ENCODE assay signal across 8 cellular contexts in genomic region chr15:63436872-63437375, GRCh38. TPM values are rescaled to one million over a fixed set of nuclear protein-coding genes. Genes with fewer than 3 reads are reported as not detected.
DNase-seq lines count a peak whose midpoint lies in the region; ATAC-seq and TF ChIP-seq lines count a peak whose summit lies in the region.

No MANE protein-coding gene starts in this region.

- H3K4me1 Mint-ChIP-seq in activated T-cell treated with anti-CD3 and anti-CD28 coated beads, Interleukin-2, amount 50 U/mL, for 72 hours (ENCODE audit: low read depth), result peaks cover 59% of the 10 kb centered on the region

- H3K79me2 ChIP-seq in fibroblast of lung (ENCODE audit: control insufficient read depth, insufficient read depth, low read length), result no peaks in the 10 kb centered on the region

- peak overlapping the region; percentile 6 to 61 for H3K4me3 Mint-ChIP-seq in activated T-cell treated with anti-CD3 and anti-CD28 coated beads, Interleukin-2, amount 50 U/mL, for 72 hours

- H3K36me3 ChIP-seq in Panc1 (ENCODE audit: control insufficient read depth, insufficient read depth, low read length), result no peaks in the 10 kb centered on the region
- no peaks in the 10 kb centered on the region for H3K36me3 ChIP-seq in fibroblast of lung (ENCODE audit: control insufficient read depth, insufficient read depth, low read length)
- H3K36me3 ChIP-seq in neuron (ENCODE audit: insufficient read depth, low read length), result no peaks in the 10 kb centered on the region

- H3K27me3 ChIP-seq in Panc1 (ENCODE audit: control insufficient read depth, insufficient read depth, low read length) (no peaks in the 10 kb centered on the region), fibroblast of lung (ENCODE audit: control insufficient read depth, insufficient read depth, low read length) (no peaks in the 10 kb centered on the region), neuron (ENCODE audit: insufficient read depth, low read length) (peaks cover 2% of the 10 kb centered on the region)

- CTCF ChIA-PET in AG04449 (lab: Yijun Ruan, JAX), result interaction anchor here (0.9 to 3.0 kb wide), 7 partner anchors 11 to 631 kb away, joined by 3 to 11 read pairs (median 5); no protein-coding TSS in a partner anchor
- CTCF ChIA-PET in Panc1 (lab: Charles Lee), result interaction anchor here (0.5 to 1.1 kb wide), 2 partner anchors 8 to 393 kb away, joined by 3 to 5 read pairs; no protein-coding TSS in a partner anchor

- TF ChIP-seq CTCF in AG04449 (IDR thresholded peaks at IDR 0.05; ENCODE audit: insufficient read depth, low read length, missing control alignments) (no peak), Panc1 (IDR thresholded peaks at IDR 0.05) (no peak), fibroblast of lung (conservative IDR thresholded peaks at IDR 0.05 in 1 of 2, IDR thresholded peaks at IDR 0.05 in 1 of 2; ENCODE audit: low read depth in 1 of 2, low read length in 2 of 2) (no peak)

- H3K4me2 ChIP-seq in fibroblast of lung (ENCODE audit: extremely low read depth, insufficient read depth, low read length), result no peak overlapping the region

- no peaks in the 10 kb centered on the region for H3K27me3 Mint-ChIP-seq in activated T-cell treated with anti-CD3 and anti-CD28 coated beads, Interleukin-2, amount 50 U/mL, for 72 hours (ENCODE audit: low read depth)

- ATAC-seq in Panc1, result peak; percentile 44; the same call in 1 of the 2 replicates
- ATAC-seq in activated T-cell treated with anti-CD3 and anti-CD28 coated beads, Interleukin-2, amount 50 U/mL, for 72 hours (replicated peaks in 1 of 2), result peak; percentile 84
- ATAC-seq in stimulated activated naive CD8-positive, alpha-beta T cell treated with anti-CD3 and anti-CD28 coated beads, Interleukin-15, Interleukin-2, amounts not matched to agents 100 U/mL and 50 U/mL, for 24 hours, result peak; percentile 85
- no peak for ATAC-seq in GM18498 (IDR thresholded peaks at IDR 0.05; ENCODE audit: unreplicated experiment)

- H3K9ac ChIP-seq in fibroblast of lung (ENCODE audit: insufficient read depth, low read length), result no peak overlapping the region

- POLR2A ChIA-PET in AG04449 (lab: Yijun Ruan, JAX), result interaction anchor here (0.5 to 0.6 kb wide), 2 partner anchors 55 to 88 kb away, joined by 3 read pairs; partner anchors contain the start of gene CA12
- POLR2A ChIA-PET in Panc1 (lab: Charles Lee), result no interaction called here

- H3K4me3 ChIP-seq in AG04449 (ENCODE audit: low read depth, low read length) (no peak overlapping the region), Panc1 (ENCODE audit: low read depth in 2 of 2, low read length in 2 of 2) (no peak overlapping the region), fibroblast of lung (replicated peaks in 1 of 4; ENCODE audit: control extremely low read depth in 1 of 4, insufficient read depth in 1 of 4, low read depth in 3 of 4, low read length in 4 of 4) (no peak overlapping the region), neuron (ENCODE audit: low read length) (no peak overlapping the region)

- H3K36me3 Mint-ChIP-seq in activated T-cell treated with anti-CD3 and anti-CD28 coated beads, Interleukin-2, amount 50 U/mL, for 72 hours (ENCODE audit: insufficient read depth in 2 of 2), result no peaks in the 10 kb centered on the region

- in situ Hi-C loops in Panc1 (cut with HindIII; ENCODE audit: low pct_unique_long_range_greater_than_20kb, low sequenced_read_pairs), result no loop called here

- intact Hi-C loops in Panc1 (cut with micrococcal nuclease; ENCODE audit: unreplicated experiment), result no loop called here

- H3K9me3 ChIP-seq in Panc1 (ENCODE audit: control insufficient read depth, insufficient read depth, low read depth, low read length), result no peaks in the 10 kb centered on the region
- H3K9me3 ChIP-seq in fibroblast of lung (ENCODE audit: control insufficient read depth, insufficient read depth, low read depth, low read length), result no peaks in the 10 kb centered on the region
- H3K9me3 ChIP-seq in neuron (ENCODE audit: low read length), result no peaks in the 10 kb centered on the region

- H4K20me1 ChIP-seq in fibroblast of lung (ENCODE audit: control insufficient read depth, extremely low read depth, insufficient read depth, low read length), result no peaks in the 10 kb centered on the region

- H3K27ac ChIP-seq in Panc1 (ENCODE audit: low read length) (no peak overlapping the region), fibroblast of lung (ENCODE audit: insufficient read depth, low read length) (no peak overlapping the region)

- peak overlapping the region; percentile 76 for H2AFZ ChIP-seq in fibroblast of lung (ENCODE audit: low read length)
- H2AFZ ChIP-seq in neuron (ENCODE audit: low read depth, low read length), result peak overlapping the region; percentile 81

- no TSS peak for BruUV-seq in Panc1 (replicated peaks; lab: Mats Ljungman, UMichigan)

- H3K9me3 Mint-ChIP-seq in activated T-cell treated with anti-CD3 and anti-CD28 coated beads, Interleukin-2, amount 50 U/mL, for 72 hours, result no peaks in the 10 kb centered on the region

- DNase-seq in AG04449 (ENCODE audit: low read depth, low spot score) (peak; percentile 37), HuH-7 (ENCODE audit: low spot score) (peak; percentile 53), Panc1 (ENCODE audit: low read depth, low spot score) (no peak), fibroblast of lung (ENCODE audit: low read depth in 2 of 2) (peak; percentile 76 to 79)
- peak; percentile 72 to 80 for DNase-seq in activated T-cell treated with anti-CD3 and anti-CD28 coated beads, Interleukin-2, amount 50 U/mL, for 72 hours
- DNase-seq in stimulated activated naive CD8-positive, alpha-beta T cell treated with anti-CD3 and anti-CD28 coated beads, Interleukin-15, Interleukin-2, amounts not matched to agents 100 U/mL and 50 U/mL, for 24 hours, result peak; percentile 63

- H3K4me1 ChIP-seq in Panc1 (ENCODE audit: control insufficient read depth, insufficient read depth, low read length) (no peaks in the 10 kb centered on the region), fibroblast of lung (ENCODE audit: control insufficient read depth, extremely low read depth, insufficient read depth, low read length) (peaks cover 8% of the 10 kb centered on the region), neuron (ENCODE audit: insufficient read depth, low read length) (peaks cover 14% of the 10 kb centered on the region)

- H3K27ac Mint-ChIP-seq in activated T-cell treated with anti-CD3 and anti-CD28 coated beads, Interleukin-2, amount 50 U/mL, for 72 hours, result peak overlapping the region; percentile 36

RNA-seq across cellular contexts. Expression of gene CA12, which starts 55.3 kb away (rescaled TPM):
- total RNA-seq in Panc1 (2021; ENCODE audit: unreplicated experiment) (0.74 TPM), fibroblast of lung (41.9 and 48.4 TPM in 2 replicates)
- 0.23 TPM for polyA plus RNA-seq in Panc1 (2012; ENCODE audit: insufficient read length)
- total RNA-seq in activated T-cell treated with anti-CD3 and anti-CD28 coated beads, Interleukin-2, amount 50 U/mL, for 72 hours, result 1 to 10 TPM in 1 of 2 donors, under 1 TPM in 1; 0.55 to 2.4 TPM
- polyA plus RNA-seq in fibroblast of lung, result 30.6 and 42.3 TPM in 2 replicates
- polyA plus RNA-seq in fibroblast of lung (2012), result 23.2 and 31.1 TPM in 2 replicates
- polyA minus RNA-seq in fibroblast of lung (ENCODE audit: low replicate concordance), result 18.2 and 22.0 TPM in 2 replicates

Comparison
In these comparisons a context has a peak if more than half of its experiments do, and no peak if none do; other contexts are left out.
1. RNA of gene CA12, which starts 55.3 kb away (total RNA-seq): 41.9 to 48.4 TPM in fibroblast of lung; 0.55 to 2.4 TPM in activated T-cell treated with anti-CD3 and anti-CD28 coated beads, Interleukin-2, amount 50 U/mL, for 72 hours and 0.74 TPM in Panc1 (single experiment); every median in the first group is over 10 times any median in the second.